Comparison of ENCODE assay signal across 9 cellular contexts in the genomic region with DNA sequence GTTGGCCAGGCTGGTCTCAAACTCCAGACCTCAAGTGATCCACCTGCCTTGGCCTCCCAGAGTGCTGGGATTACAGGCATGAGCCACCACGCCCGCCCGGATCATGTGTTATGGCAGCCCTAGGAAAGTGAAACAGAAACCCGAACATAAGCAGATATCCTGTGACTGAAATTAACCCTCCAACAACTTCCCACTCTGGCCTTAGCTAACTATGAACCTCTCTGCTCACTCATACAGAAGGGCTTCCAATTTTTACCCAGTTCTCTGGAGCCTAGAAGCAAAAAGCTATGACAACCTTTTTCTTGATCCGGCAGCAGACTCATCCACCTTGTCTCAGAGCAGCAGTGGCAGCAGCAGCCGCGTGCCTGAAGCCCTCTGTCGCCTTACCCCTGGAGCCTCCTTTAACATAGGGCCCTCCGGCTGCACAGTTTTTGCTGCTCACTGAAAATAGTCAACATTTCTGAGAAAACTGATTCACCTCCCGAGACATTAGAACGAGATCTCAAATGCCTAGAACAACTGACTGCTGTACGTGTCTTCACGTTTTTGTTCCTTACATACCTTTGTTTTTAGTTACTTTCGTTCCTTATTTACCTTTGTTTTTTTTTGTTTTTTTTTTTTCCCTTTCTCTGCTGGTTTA. TPM values are rescaled to one million over a fixed set of nuclear protein-coding genes. Genes with fewer than 3 reads are reported as not detected.
DNase-seq lines count a peak whose midpoint lies in the region; ATAC-seq lines count a peak whose summit lies in the region.
"Had no signal": no experiment of that assay in that cellular context is flagged by ENCODE, and none has a peak within 500 bp of the region (broad histone marks: within the 10 kb centered on the region; RNA-seq: fewer than 3 reads in every experiment).

No MANE protein-coding gene starts in this region.

- ATAC-seq in HG02642 (IDR thresholded peaks at IDR 0.05; ENCODE audit: poor library complexity, unreplicated experiment): peak; percentile 54
- ATAC-seq in HG03520 (IDR thresholded peaks at IDR 0.05; ENCODE audit: unreplicated experiment): no peak

- peak; percentile 67 for DNase-seq in activated CD4-positive, alpha-beta T cell treated with anti-CD3 and anti-CD28 coated beads for 48 hours
- DNase-seq in cardiac septum (ENCODE audit: low spot score): peak; percentile 76
- peak; percentile 16 to 28 (median 27) for DNase-seq in stimulated activated CD4-positive, alpha-beta T cell treated with anti-CD3 and anti-CD28 coated beads, TNF-alpha, amount 100 ng/mL, for 48 hours (ENCODE audit: low read depth in 3 of 3)
- no peak for DNase-seq in NCI-H1092 (lab: John Stamatoyannopoulos, UW)
- DNase-seq in NCI-H1694 treated with DMSO at 0.1 percent for 48 hours (lab: John Stamatoyannopoulos, UW): no peak
- DNase-seq in mesenteric fat pad (ENCODE audit: low spot score): no peak
- DNase-seq: NCI-H1105 treated with DMSO at 0.1 percent for 48 hours had no signal

- intact Hi-C loops in cardiac septum (cut with DNase I): no loop called here

RNA-seq across cellular contexts. Expression of a gene that starts 9.3 kb away (rescaled TPM):
- total RNA-seq in cardiac septum (24.1 TPM), mesenteric fat pad (46.7 TPM)

RNA-seq across cellular contexts. Expression of a gene that starts 18.8 kb away (rescaled TPM):
- 10.6 TPM for total RNA-seq in cardiac septum
- 12.9 TPM for total RNA-seq in mesenteric fat pad

RNA-seq across cellular contexts. Expression of a gene that starts 55.7 kb away (rescaled TPM):
- total RNA-seq in cardiac septum (2.1 TPM), mesenteric fat pad (14.9 TPM)

Comparison
In these comparisons a context has a peak if more than half of its experiments do, and no peak if none do; other contexts are left out.
1. DNase-seq: peak in activated CD4-positive, alpha-beta T cell treated with anti-CD3 and anti-CD28 coated beads for 48 hours (single experiment), cardiac septum (single experiment) and stimulated activated CD4-positive, alpha-beta T cell treated with anti-CD3 and anti-CD28 coated beads, TNF-alpha, amount 100 ng/mL, for 48 hours (3 of 3); none in NCI-H1092 (single experiment), NCI-H1694 treated with DMSO at 0.1 percent for 48 hours (single experiment) and mesenteric fat pad (single experiment).